In the genomic region with DNA sequence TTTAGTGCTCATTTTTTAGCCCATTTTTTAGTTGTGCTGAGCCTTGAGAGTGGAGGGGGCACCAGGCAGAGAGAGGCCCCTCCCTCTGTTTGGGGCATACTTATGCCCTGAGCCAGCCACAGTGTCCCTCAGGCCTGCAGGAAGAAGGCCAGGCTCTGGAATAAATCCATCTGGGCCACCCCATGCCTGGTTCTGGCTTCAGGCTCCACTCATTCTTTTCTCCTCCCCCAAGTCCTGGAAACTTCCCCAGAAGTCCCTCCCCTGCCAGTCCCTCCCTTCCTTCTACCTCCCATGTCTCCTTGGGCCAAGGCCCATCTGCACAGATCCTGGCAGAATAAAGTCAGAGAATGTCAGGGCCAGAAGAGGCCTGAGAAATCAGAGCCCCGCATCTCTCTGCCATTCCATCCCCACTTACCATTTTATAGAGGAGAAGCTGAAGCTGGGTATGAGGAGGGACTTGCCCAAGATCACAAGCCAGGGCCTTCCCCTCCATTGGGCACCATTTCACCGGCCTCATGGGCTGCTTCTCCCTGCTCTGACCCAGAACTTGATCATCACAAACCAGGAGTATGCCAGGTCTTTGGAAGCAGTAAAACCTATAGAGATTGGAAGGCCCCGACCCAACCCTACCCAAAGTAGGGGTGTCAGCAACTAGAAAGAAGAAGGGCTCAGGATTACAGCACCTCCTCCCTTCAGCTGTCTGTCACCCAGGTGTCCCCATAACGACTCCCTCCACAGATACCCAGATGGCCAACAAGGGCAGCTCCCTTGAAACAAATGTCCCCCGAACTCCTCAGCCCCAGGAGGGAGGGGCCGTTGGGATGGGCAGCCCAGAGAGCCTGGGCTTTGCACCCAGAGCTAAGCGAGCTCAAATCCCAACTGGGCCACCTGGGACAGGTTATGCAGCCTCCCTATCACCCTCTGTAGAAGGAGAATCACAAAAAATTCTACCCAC, we compare ENCODE assay signal across 9 cellular contexts.
DNase-seq lines count a peak whose midpoint lies in the region; ATAC-seq, FAIRE-seq and TF ChIP-seq lines count a peak whose summit lies in the region.
"Had no signal": no experiment of that assay in that cellular context is flagged by ENCODE, and none has a peak within 500 bp of the region (broad histone marks: within the 10 kb centered on the region; RNA-seq: fewer than 3 reads in every experiment).

No MANE protein-coding gene starts in this region.

- TF ChIP-seq POLR2A in esophagus muscularis mucosa (IDR thresholded peaks at IDR 0.05; ENCODE audit: low read depth) = no peak

- no peak for TF ChIP-seq CTCF in esophagus muscularis mucosa (IDR thresholded peaks at IDR 0.05)

- intact Hi-C loops in esophagus muscularis mucosa (cut with DNase I) = loop anchor here (5.0 kb wide), 1 partner anchor 110 kb away; a partner anchor contains a TSS

- peak overlapping the region; percentile 73 to 88 (median 82) for H3K27ac ChIP-seq in esophagus muscularis mucosa (replicated peaks in 1 of 4)

- H3K9me3 Mint-ChIP-seq in naive thymus-derived CD8-positive, alpha-beta T cell = peaks cover 0 to 2% (median 0%) of the 10 kb centered on the region in 9 donors

- H3K4me1 Mint-ChIP-seq in naive thymus-derived CD8-positive, alpha-beta T cell = peaks cover 26 to 87% (median 75%) of the 10 kb centered on the region in 4 donors

- peak; percentile 72 for FAIRE-seq in A204.1 (lab: Jason Lieb, UNC)

- no peaks in the 10 kb centered on the region for H3K36me3 ChIP-seq in esophagus muscularis mucosa

- TF ChIP-seq EP300 in esophagus muscularis mucosa (IDR thresholded peaks at IDR 0.05) = no peak

- peak overlapping the region in 9 of 10 donors; percentile 52 to 98 (median 95) for H3K27ac Mint-ChIP-seq in naive thymus-derived CD8-positive, alpha-beta T cell

- H3K36me3 Mint-ChIP-seq in naive thymus-derived CD8-positive, alpha-beta T cell = peaks cover 0 to 3% (median 0%) of the 10 kb centered on the region in 3 donors

- DNase-seq in NCI-H446 treated with DMSO at 0.1 percent for 48 hours (lab: John Stamatoyannopoulos, UW) (peak; percentile 45), esophagus muscularis mucosa (ENCODE audit: extremely low spot score) (no peak), NCI-H1417 treated with DMSO at 0.1 percent for 48 hours (lab: John Stamatoyannopoulos, UW) (no peak), RKO (ENCODE audit: low spot score) (no peak), cortex of kidney (lab: John Stamatoyannopoulos, UW) (no peak), SHP77 treated with DMSO at 0.1 percent for 48 hours (lab: John Stamatoyannopoulos, UW) (no peak)
- no peak for DNase-seq in naive thymus-derived CD8-positive, alpha-beta T cell
- DNase-seq: NCI-H2107 had no signal

- POLR2A ChIA-PET in naive thymus-derived CD8-positive, alpha-beta T cell (lab: Charles Lee) = no interaction called here

- H3K4me3 ChIP-seq in esophagus muscularis mucosa = no peak overlapping the region

- WGBS in esophagus muscularis mucosa = 79% methylated on average over 7 of the region's 7 CpGs

- H3K27me3 Mint-ChIP-seq in naive thymus-derived CD8-positive, alpha-beta T cell = no peaks in the 10 kb centered on the region

- H3K4me1 ChIP-seq in esophagus muscularis mucosa = peaks cover 55 to 74% (median 67%) of the 10 kb centered on the region in 4 donors

- no peaks in the 10 kb centered on the region for H3K9me3 ChIP-seq in esophagus muscularis mucosa

- peak overlapping the region in 7 of 10 donors; percentile 26 to 83 (median 58) for H3K4me3 Mint-ChIP-seq in naive thymus-derived CD8-positive, alpha-beta T cell

- no peaks in the 10 kb centered on the region for H3K27me3 ChIP-seq in esophagus muscularis mucosa

- ATAC-seq in naive thymus-derived CD8-positive, alpha-beta T cell = no peak
